ENCODE assay signal across 9 cellular contexts in the genomic region with DNA sequence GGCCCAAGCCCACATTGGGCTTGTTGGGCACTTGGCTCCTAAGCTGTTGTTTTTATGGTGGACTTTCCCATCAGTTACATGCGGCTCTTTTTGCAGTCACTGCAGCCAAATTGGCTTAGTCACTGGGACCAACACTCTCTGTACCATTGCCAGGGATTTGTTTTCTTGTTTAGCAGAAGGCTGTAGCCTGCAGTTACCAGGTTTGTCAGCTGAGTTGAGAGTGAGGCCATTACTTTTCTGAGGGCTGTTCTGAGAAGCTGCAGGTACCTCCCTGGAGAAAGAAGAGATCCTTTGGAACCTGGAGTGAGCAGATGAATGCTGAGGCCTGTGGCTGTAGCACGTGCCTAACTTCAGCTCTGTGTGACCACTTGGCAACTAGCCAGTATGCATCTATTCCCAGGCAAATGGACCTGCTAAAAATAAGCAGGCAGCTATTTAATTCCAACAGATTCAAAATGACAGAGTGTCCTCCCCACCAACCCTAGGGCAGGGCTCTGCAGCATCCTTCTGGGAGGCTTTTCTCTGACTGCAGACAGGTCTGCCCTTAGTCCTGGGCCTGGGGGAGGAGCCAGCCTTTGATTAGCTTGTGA. TPM values are rescaled to one million over a fixed set of nuclear protein-coding genes. Genes with fewer than 3 reads are reported as not detected.
A peak's percentile ranks its signal among the peaks of the same experiment; 100 is the strongest.
DNase-seq lines count a peak whose midpoint lies in the region; ATAC-seq and TF ChIP-seq lines count a peak whose summit lies in the region.
"Had no signal": no experiment of that assay in that cellular context is flagged by ENCODE, and none has a peak within 500 bp of the region (broad histone marks: within the 10 kb centered on the region; RNA-seq: fewer than 3 reads in every experiment).

No MANE protein-coding gene starts in this region.

- DNase-seq in A172 (ENCODE audit: low spot score) (peak; percentile 83), M059J (ENCODE audit: low read depth) (peak; percentile 93), caudate nucleus (lab: John Stamatoyannopoulos, UW) (peak in 12 of 61 donors; percentile 1 to 86 (median 26)), right lobe of liver (no peak)
- no peak for DNase-seq in activated effector memory CD4-positive, alpha-beta T cell treated with Interleukin-2 at 50 U/mL for 16 hours
- no peak for DNase-seq in activated CD4-positive, CD25-positive, alpha-beta regulatory T cell (lab: John Stamatoyannopoulos, UW)
- DNase-seq: NCI-H2171 had no signal

- no peaks in the 10 kb centered on the region for H3K27me3 Mint-ChIP-seq in stimulated activated memory B cell treated with anti-CD40 and anti-IgM and Interleukin-4, amounts not matched to agents 10 μg/mL and 1 μg/mL and 100 μg/mL, for 72 hours

- ATAC-seq in right lobe of liver (peak; percentile 69 to 83 (median 76)), HG02798 (IDR thresholded peaks at IDR 0.05; ENCODE audit: poor library complexity, unreplicated experiment) (no peak)
- ATAC-seq in stimulated activated memory B cell treated with anti-CD40 and anti-IgM and Interleukin-4, amounts not matched to agents 10 μg/mL and 1 μg/mL and 100 μg/mL, for 72 hours = no peak

- H3K4me1 ChIP-seq in right lobe of liver = peaks cover 0 to 39% (median 17%) of the 10 kb centered on the region in 4 donors

- peak overlapping the region; percentile 71 for H3K27ac ChIP-seq in caudate nucleus (ENCODE audit: low read depth, low read length)
- peak overlapping the region in 2 of 3 donors; percentile 37 to 53 for H3K27ac ChIP-seq in right lobe of liver

- TF ChIP-seq POLR2A in right lobe of liver (IDR thresholded peaks at IDR 0.05) = no peak

- no peak overlapping the region for H3K4me3 Mint-ChIP-seq in stimulated activated memory B cell treated with anti-CD40 and anti-IgM and Interleukin-4, amounts not matched to agents 10 μg/mL and 1 μg/mL and 100 μg/mL, for 72 hours

- H3K27me3 ChIP-seq in right lobe of liver = no peaks in the 10 kb centered on the region

- intact Hi-C loops in right lobe of liver (cut with DNase I) = no loop called here

- H3K27ac Mint-ChIP-seq in stimulated activated memory B cell treated with anti-CD40 and anti-IgM and Interleukin-4, amounts not matched to agents 10 μg/mL and 1 μg/mL and 100 μg/mL, for 72 hours = no peak overlapping the region

- no peaks in the 10 kb centered on the region for H3K36me3 ChIP-seq in right lobe of liver

- H3K9me3 ChIP-seq in right lobe of liver = no peaks in the 10 kb centered on the region

- H3K4me3 ChIP-seq in right lobe of liver = no peak overlapping the region

- peaks cover 13% of the 10 kb centered on the region for H3K36me3 Mint-ChIP-seq in stimulated activated memory B cell treated with anti-CD40 and anti-IgM and Interleukin-4, amounts not matched to agents 10 μg/mL and 1 μg/mL and 100 μg/mL, for 72 hours

- H3K4me1 Mint-ChIP-seq in stimulated activated memory B cell treated with anti-CD40 and anti-IgM and Interleukin-4, amounts not matched to agents 10 μg/mL and 1 μg/mL and 100 μg/mL, for 72 hours = peaks cover 51% of the 10 kb centered on the region

- 25% methylated on average over 2 of the region's 2 CpGs for WGBS in right lobe of liver (ENCODE audit: insufficient coverage, low coverage, low lambda C conversion rate, missing lambda C conversion rate)

- H3K9me3 Mint-ChIP-seq in stimulated activated memory B cell treated with anti-CD40 and anti-IgM and Interleukin-4, amounts not matched to agents 10 μg/mL and 1 μg/mL and 100 μg/mL, for 72 hours = no peaks in the 10 kb centered on the region

- TF ChIP-seq CTCF in right lobe of liver (IDR thresholded peaks at IDR 0.05) = no peak

RNA-seq across cellular contexts. Expression of a gene that starts 12.9 kb away (rescaled TPM):
- total RNA-seq in A172 (2014; rRNA removed; shearing (Covaris generic)) = 22.0 and 38.5 TPM in 2 replicates
- 6.9 and 21.4 TPM in 2 replicates for total RNA-seq in M059J (2014; rRNA removed; shearing (Covaris generic))
- 10 to 100 TPM; 31.2 to 58.5 (median 43.1) TPM for total RNA-seq in right lobe of liver

Comparison
In these comparisons a context has a peak if more than half of its experiments do, and no peak if none do; other contexts are left out.
1. DNase-seq: peak in A172 (single experiment) and M059J (single experiment); none in right lobe of liver (0 of 3), activated effector memory CD4-positive, alpha-beta T cell treated with Interleukin-2 at 50 U/mL for 16 hours (single experiment) and activated CD4-positive, CD25-positive, alpha-beta regulatory T cell (0 of 4).
2. ATAC-seq: peak in right lobe of liver (4 of 4); none in stimulated activated memory B cell treated with anti-CD40 and anti-IgM and Interleukin-4, amounts not matched to agents 10 μg/mL and 1 μg/mL and 100 μg/mL, for 72 hours (single experiment) and HG02798 (single experiment).